9 cellular contexts compared by ENCODE assay signal in the genomic region with DNA sequence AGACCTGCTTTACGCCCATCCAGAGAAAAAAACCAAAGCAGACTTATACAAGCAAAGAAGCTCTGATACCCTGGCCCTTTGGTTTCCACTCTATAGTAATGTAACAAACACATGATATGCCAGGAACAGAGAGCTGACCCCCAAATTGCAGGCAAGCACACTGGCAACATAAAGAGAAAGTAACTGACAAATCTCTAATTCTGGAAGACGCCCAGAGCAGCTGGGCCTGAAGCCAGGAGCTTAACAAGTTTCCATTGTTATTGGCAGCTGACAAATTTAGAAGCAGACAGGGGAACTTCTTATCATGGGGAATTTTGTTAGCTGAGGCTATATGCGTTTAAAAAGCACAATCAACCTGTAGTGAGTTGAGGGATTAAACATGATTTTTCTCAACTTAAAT.
A peak's percentile ranks its signal among the peaks of the same experiment; 100 is the strongest.
DNase-seq lines count a peak whose midpoint lies in the region; ATAC-seq lines count a peak whose summit lies in the region.
"Had no signal": no experiment of that assay in that cellular context is flagged by ENCODE, and none has a peak within 500 bp of the region (broad histone marks: within the 10 kb centered on the region; RNA-seq: fewer than 3 reads in every experiment).

No MANE protein-coding gene starts in this region.

- H3K4me1 Mint-ChIP-seq in activated naive CD4-positive, alpha-beta T cell treated with anti-CD3 and anti-CD28 coated beads for 36 hours (ENCODE audit: low read depth), result peaks cover 6% of the 10 kb centered on the region

- WGBS in right cardiac atrium, result 11% methylated on average over 3 of the region's 3 CpGs

- ATAC-seq in right cardiac atrium (peak; percentile 65 to 85), HG03378 (IDR thresholded peaks at IDR 0.05; ENCODE audit: unreplicated experiment) (no peak)

- peaks cover 6% of the 10 kb centered on the region for H3K4me1 ChIP-seq in right cardiac atrium (ENCODE audit: control insufficient read depth, insufficient read depth, low read length)

- H3K27ac Mint-ChIP-seq in activated naive CD4-positive, alpha-beta T cell treated with anti-CD3 and anti-CD28 coated beads for 36 hours, result no peak overlapping the region

- peaks cover 3% of the 10 kb centered on the region for H3K27me3 Mint-ChIP-seq in activated naive CD4-positive, alpha-beta T cell treated with anti-CD3 and anti-CD28 coated beads for 36 hours (ENCODE audit: low read depth)

- CTCF ChIA-PET in activated naive CD4-positive, alpha-beta T cell treated with anti-CD3 and anti-CD28 coated beads for 36 hours (lab: Charles Lee), result interaction anchor here (0.7 kb wide), 1 partner anchor 337 kb away, joined by 3 read pairs; no protein-coding TSS in a partner anchor

- intact Hi-C loops in right cardiac atrium (cut with DNase I), result loop anchor here in 1 of 4 donors (10.0 kb wide), 2 partner anchors 101 to 109 kb away; no protein-coding TSS in a partner anchor
- intact Hi-C loops in activated naive CD4-positive, alpha-beta T cell treated with anti-CD3 and anti-CD28 coated beads for 36 hours (cut with micrococcal nuclease), result no loop called here

- H3K4me3 ChIP-seq in right cardiac atrium (ENCODE audit: low read length), result peak overlapping the region; percentile 42
- H3K4me3 ChIP-seq: SJSA1 had no signal

- peak; percentile 76 for DNase-seq in NCI-H1105 (lab: John Stamatoyannopoulos, UW)
- DNase-seq in anterior cingulate cortex (lab: John Stamatoyannopoulos, UW), result peak in 51 of 58 donors; percentile 5 to 90 (median 62)
- peak; percentile 84 to 94 (median 92) for DNase-seq in right cardiac atrium
- peak in 46 of 49 donors; percentile 16 to 85 (median 68) for DNase-seq in substantia nigra (lab: John Stamatoyannopoulos, UW)
- no peak for DNase-seq in activated naive CD4-positive, alpha-beta T cell treated with anti-CD3 and anti-CD28 coated beads for 36 hours
- no peak for DNase-seq in HT-29 (ENCODE audit: low spot score)
- no peak for DNase-seq in T-helper 9 cell

- no peaks in the 10 kb centered on the region for H3K9me3 Mint-ChIP-seq in activated naive CD4-positive, alpha-beta T cell treated with anti-CD3 and anti-CD28 coated beads for 36 hours

- H3K9me3 ChIP-seq in right cardiac atrium (ENCODE audit: control insufficient read depth, low read length), result no peaks in the 10 kb centered on the region
- H3K9me3 ChIP-seq: SJSA1 had no signal

- no peaks in the 10 kb centered on the region for H3K36me3 Mint-ChIP-seq in activated naive CD4-positive, alpha-beta T cell treated with anti-CD3 and anti-CD28 coated beads for 36 hours (ENCODE audit: low read depth)

- no peaks in the 10 kb centered on the region for H3K27me3 ChIP-seq in right cardiac atrium (ENCODE audit: control insufficient read depth, insufficient read depth)
- H3K27me3 ChIP-seq: SJSA1 had no signal

- peak overlapping the region; percentile 12 for H3K27ac ChIP-seq in right cardiac atrium (ENCODE audit: low read length)
- H3K27ac ChIP-seq in substantia nigra (ENCODE audit: low read depth, low read length, poor library complexity, severe bottlenecking), result peak overlapping the region; percentile 58
- H3K27ac ChIP-seq: SJSA1 had no signal

- no peak overlapping the region for H3K4me3 Mint-ChIP-seq in activated naive CD4-positive, alpha-beta T cell treated with anti-CD3 and anti-CD28 coated beads for 36 hours

Comparison
In these comparisons a context has a peak if more than half of its experiments do, and no peak if none do; other contexts are left out.
1. DNase-seq: peak in NCI-H1105 (single experiment), anterior cingulate cortex (51 of 58), right cardiac atrium (3 of 3) and substantia nigra (46 of 49); none in activated naive CD4-positive, alpha-beta T cell treated with anti-CD3 and anti-CD28 coated beads for 36 hours (single experiment), HT-29 (single experiment) and T-helper 9 cell (single experiment).